Comparison of ENCODE assay signal across 27 cellular contexts in genomic region chr20:59217794-59218193, GRCh38. TPM values are rescaled to one million over a fixed set of nuclear protein-coding genes. Genes with fewer than 3 reads are reported as not detected.
DNase-seq lines count a peak whose midpoint lies in the region; ATAC-seq, FAIRE-seq and TF ChIP-seq lines count a peak whose summit lies in the region.
"Had no signal": no experiment of that assay in that cellular context is flagged by ENCODE, and none has a peak within 500 bp of the region (broad histone marks: within the 10 kb centered on the region; RNA-seq: fewer than 3 reads in every experiment).

No MANE protein-coding gene starts in this region.

- in situ Hi-C loops in HepG2 (cut with HindIII; ENCODE audit: extremely low pct_ligation_motif_present, low pct_unique_long_range_greater_than_20kb) = no loop called here

- no peaks in the 10 kb centered on the region for H4K20me1 ChIP-seq in HepG2 (ENCODE audit: insufficient read depth, low read length)

- peaks cover 63% of the 10 kb centered on the region for H3K36me3 Mint-ChIP-seq in CD4-positive, alpha-beta T cell (ENCODE audit: low read depth)
- peaks cover 40% of the 10 kb centered on the region for H3K36me3 Mint-ChIP-seq in central memory CD8-positive, alpha-beta T cell (ENCODE audit: insufficient read depth)

- BruUV-seq in HepG2 (replicated peaks; lab: Mats Ljungman, UMichigan) = no TSS peak

- DNase-seq in CD4-positive, alpha-beta T cell = no peak
- DNase-seq in central memory CD8-positive, alpha-beta T cell (ENCODE audit: low spot score in 2 of 2) = no peak
- DNase-seq in trophoblast cell (no peak), GDM1 (lab: John Stamatoyannopoulos, UW) (no peak), HepG2 (ENCODE audit: low spot score) (no peak)
- DNase-seq in stimulated activated naive CD4-positive, alpha-beta T cell (lab: John Stamatoyannopoulos, UW) = no peak
- DNase-seq: Caco-2; CD4-positive, CD25-positive, alpha-beta regulatory T cell; DMS 273 treated with DMSO at 0.1 percent for 48 hours; DMS79 treated with DMSO at 0.1 percent for 48 hours; GOT3; HCEC 1CT; KBM-7; MM.1S; NCI-H1048; NCI-H1417 treated with DMSO at 0.1 percent for 48 hours; NCI-H187; NCI-H446 treated with DMSO at 0.1 percent for 48 hours; NCI-H526 treated with DMSO at 0.1 percent for 48 hours; SHP77 treated with DMSO at 0.1 percent for 48 hours had no signal

- POLR2A ChIA-PET in CD4-positive, alpha-beta T cell (lab: Charles Lee) = no interaction called here
- POLR2A ChIA-PET in HEK293 (lab: Yijun Ruan, JAX) (no interaction called here), HepG2 (lab: Yijun Ruan, JAX) (no interaction called here)

- intact Hi-C loops in CD4-positive, alpha-beta T cell (cut with DNase I, micrococcal nuclease) = no loop called here
- intact Hi-C loops in HepG2 (cut with micrococcal nuclease; ENCODE audit: unreplicated experiment) = no loop called here

- FAIRE-seq in HepG2 (lab: Jason Lieb, UNC) = no peak
- FAIRE-seq: GM12891 had no signal

- peaks cover 3% of the 10 kb centered on the region for H3K79me1 ChIP-seq in trophoblast cell (ENCODE audit: low read length)

- H4K12ac ChIP-seq in trophoblast cell (ENCODE audit: low read depth, low read length) = no peak overlapping the region

- H3K9ac ChIP-seq in trophoblast cell (ENCODE audit: low read length) (peak overlapping the region; percentile 55), HepG2 (ENCODE audit: insufficient read depth, low read depth, low read length) (no peak overlapping the region)

- TF ChIP-seq CTCF in CD4-positive, alpha-beta T cell (IDR thresholded peaks at IDR 0.05) = no peak
- TF ChIP-seq CTCF in HEK293 (tag by site-specific recombination; IDR thresholded peaks at IDR 0.05) (no peak), HepG2 (CRISPR knock-in tag; IDR thresholded peaks at IDR 0.05) (no peak)

- no peak for TF ChIP-seq POLR2A in HepG2 (IDR thresholded peaks at IDR 0.05; ENCODE audit: insufficient read depth in 1 of 2, low read depth in 2 of 2, low read length in 2 of 2)

- no peak overlapping the region for H3K4me3 Mint-ChIP-seq in CD4-positive, alpha-beta T cell
- H3K4me3 Mint-ChIP-seq in central memory CD8-positive, alpha-beta T cell = no peak overlapping the region
- H3K4me3 Mint-ChIP-seq: CD4-positive, CD25-positive, alpha-beta regulatory T cell had no signal

- H3K4me1 ChIP-seq in HEK293 (ENCODE audit: control insufficient read depth, insufficient read depth, low read length) (no peaks in the 10 kb centered on the region), trophoblast cell (ENCODE audit: control insufficient read depth in 1 of 2, insufficient read depth in 2 of 2, low read length in 2 of 2) (peaks cover 0 to 3% of the 10 kb centered on the region in 2 experiments), HepG2 (ENCODE audit: insufficient read depth, low read length) (peaks cover 3% of the 10 kb centered on the region; the same call in 1 of the 2 replicates)

- H3K4ac ChIP-seq in trophoblast cell (ENCODE audit: low read depth, low read length) = no peak overlapping the region

- ATAC-seq in CD4-positive, alpha-beta T cell (ENCODE audit: poor library complexity) = no peak
- no peak for ATAC-seq in central memory CD8-positive, alpha-beta T cell (replicated peaks; ENCODE audit: extremely low read depth, poor library complexity, severe bottlenecking)
- no peak for ATAC-seq in HepG2

- H3K18ac ChIP-seq in trophoblast cell (ENCODE audit: low read length) = no peak overlapping the region

- no peaks in the 10 kb centered on the region for H3K79me2 ChIP-seq in trophoblast cell (ENCODE audit: control insufficient read depth, insufficient read depth, low read length, poor library complexity)
- H3K79me2 ChIP-seq in HepG2 (ENCODE audit: insufficient read depth, low read length) = no peaks in the 10 kb centered on the region

- H3K4me3 ChIP-seq in HEK293 (ENCODE audit: low read depth, low read length) (no peak overlapping the region), trophoblast cell (ENCODE audit: low read depth, low read length) (no peak overlapping the region), HepG2 (replicated peaks in 1 of 3; ENCODE audit: insufficient read depth in 1 of 3, low read depth in 2 of 3, low read length in 3 of 3) (no peak overlapping the region)

- no peak overlapping the region for H2AK5ac ChIP-seq in trophoblast cell (ENCODE audit: low read length)

- no peak overlapping the region for H3K27ac ChIP-seq in CD4-positive, alpha-beta T cell (ENCODE audit: low read depth, low read length)
- no peak overlapping the region for H3K27ac ChIP-seq in HEK293 (ENCODE audit: extremely low read depth, low read depth, low read length)
- no peak overlapping the region for H3K27ac ChIP-seq in trophoblast cell (ENCODE audit: low read depth, low read length)
- H3K27ac ChIP-seq in HepG2 (ENCODE audit: extremely low read length, insufficient read depth, low read length) = no peak overlapping the region
- H3K27ac ChIP-seq: HL-60, RWPE1 had no signal

- TF ChIP-seq RAD21 in HepG2 (CRISPR knock-in tag; IDR thresholded peaks at IDR 0.05) = no peak

- H3K27me3 Mint-ChIP-seq in CD4-positive, alpha-beta T cell = no peaks in the 10 kb centered on the region
- H3K27me3 Mint-ChIP-seq in central memory CD8-positive, alpha-beta T cell = no peaks in the 10 kb centered on the region
- H3K27me3 Mint-ChIP-seq: CD4-positive, CD25-positive, alpha-beta regulatory T cell had no signal

- no peak overlapping the region for H2BK5ac ChIP-seq in trophoblast cell (ENCODE audit: low read depth, low read length, poor library complexity)

- no peak overlapping the region for H2BK120ac ChIP-seq in trophoblast cell (ENCODE audit: insufficient read depth, low read length, poor library complexity)

- CTCF ChIA-PET in CD4-positive, alpha-beta T cell (lab: Charles Lee) = no interaction called here
- CTCF ChIA-PET in HEK293 (lab: Yijun Ruan, JAX) = interaction anchor here (0.5 to 0.7 kb wide), 2 partner anchors 114 to 981 kb away, joined by 3 read pairs; no protein-coding TSS in a partner anchor
- CTCF ChIA-PET in HepG2 (lab: Yijun Ruan, JAX; ENCODE audit: low intra/inter-chr PET ratio, low total read pairs) = interaction anchor here (0.9 kb wide), 1 partner anchor 348 kb away, joined by 3 read pairs; no protein-coding TSS in a partner anchor

- H2AFZ ChIP-seq in trophoblast cell (ENCODE audit: insufficient read depth, low read length, poor library complexity) (no peak overlapping the region), HepG2 (ENCODE audit: low read length) (no peak overlapping the region)

- H3K27ac Mint-ChIP-seq in CD4-positive, alpha-beta T cell = peak overlapping the region; percentile 29
- H3K27ac Mint-ChIP-seq in central memory CD8-positive, alpha-beta T cell (ENCODE audit: low read depth) = peak overlapping the region; percentile 35

- H4K8ac ChIP-seq in trophoblast cell (ENCODE audit: low read depth, low read length) = no peak overlapping the region

- no peak overlapping the region for H3K14ac ChIP-seq in trophoblast cell (ENCODE audit: low read length)

- TF ChIP-seq EP300 in HepG2 (IDR thresholded peaks at IDR 0.05; ENCODE audit: low read depth in 2 of 2, low read length in 2 of 2) (no peak), HepG2 (CRISPR knock-in tag; IDR thresholded peaks at IDR 0.05; ENCODE audit: borderline replicate concordance) (no peak)

- H3K36me3 ChIP-seq in HEK293 (ENCODE audit: control insufficient read depth in 2 of 2, insufficient read depth in 1 of 2, low read length in 2 of 2) = no peaks in the 10 kb centered on the region
- H3K36me3 ChIP-seq in trophoblast cell (ENCODE audit: control insufficient read depth in 1 of 2, insufficient read depth in 2 of 2, low read length in 2 of 2) = no peaks in the 10 kb centered on the region
- no peaks in the 10 kb centered on the region for H3K36me3 ChIP-seq in HepG2 (replicated peaks in 1 of 2; ENCODE audit: control insufficient read depth in 1 of 2, insufficient read depth in 2 of 2, low read length in 2 of 2)

- no peak overlapping the region for H3K23ac ChIP-seq in trophoblast cell (ENCODE audit: low read length)

- no CpG with 5 or more reads among the region's 1 CpG for WGBS in trophoblast cell (ENCODE audit: extremely low coverage, insufficient coverage, insufficient read length)
- 0% methylated on average over 1 of the region's 1 CpG for WGBS in HepG2 (ENCODE audit: low lambda C conversion rate)

- H3K4me1 Mint-ChIP-seq in CD4-positive, alpha-beta T cell (ENCODE audit: low read depth) = peaks cover 37% of the 10 kb centered on the region
- peaks cover 10% of the 10 kb centered on the region for H3K4me1 Mint-ChIP-seq in central memory CD8-positive, alpha-beta T cell

- H4K91ac ChIP-seq in trophoblast cell (ENCODE audit: low read depth, low read length) = no peak overlapping the region

- H3K4me2 ChIP-seq in trophoblast cell (ENCODE audit: low read length) (no peak overlapping the region), HepG2 (ENCODE audit: low read depth, low read length) (no peak overlapping the region)

- no peaks in the 10 kb centered on the region for H3K27me3 ChIP-seq in CD4-positive, alpha-beta T cell (ENCODE audit: control insufficient read depth, insufficient read depth, low read length)
- H3K27me3 ChIP-seq in trophoblast cell (ENCODE audit: insufficient read depth, low read length) (peaks cover under 1% of the 10 kb centered on the region), HepG2 (ENCODE audit: control insufficient read depth in 1 of 2, insufficient read depth in 2 of 2, low read length in 2 of 2) (peaks cover 2 to 51% of the 10 kb centered on the region in 2 experiments; a peak in 4 of 5 replicates)

- no peaks in the 10 kb centered on the region for H3K9me3 ChIP-seq in CD4-positive, alpha-beta T cell (ENCODE audit: control insufficient read depth, low read length)
- H3K9me3 ChIP-seq in HEK293 (ENCODE audit: control insufficient read depth, insufficient read depth, low read depth, low read length) (no peaks in the 10 kb centered on the region), trophoblast cell (ENCODE audit: insufficient read depth, low read depth, low read length) (no peaks in the 10 kb centered on the region), HepG2 (ENCODE audit: low read length) (no peaks in the 10 kb centered on the region)
- H3K9me3 ChIP-seq: Caco-2 had no signal

- no peaks in the 10 kb centered on the region for H3K9me3 Mint-ChIP-seq in CD4-positive, alpha-beta T cell
- no peaks in the 10 kb centered on the region for H3K9me3 Mint-ChIP-seq in central memory CD8-positive, alpha-beta T cell
- H3K9me3 Mint-ChIP-seq: CD4-positive, CD25-positive, alpha-beta regulatory T cell had no signal

- no peak overlapping the region for H2BK12ac ChIP-seq in trophoblast cell (ENCODE audit: low read length)

RNA-seq across cellular contexts. Expression of gene ZNF831, which starts 54.2 kb away (rescaled TPM):
- total RNA-seq in CD4-positive, alpha-beta T cell = 10 to 100 TPM; 24.9 to 25.9 TPM
- not detected in 2 replicates for polyA plus RNA-seq in trophoblast cell (2013)
- total RNA-seq in HepG2 (2016; rRNA removed; fragmentation: Illumina TruSeq; extraction: Trizol) = not detected in 2 replicates
- not detected in 2 replicates for total RNA-seq in HepG2 (2016; cell fraction: cytosol; rRNA removed; fragmentation: Illumina TruSeq; extraction: Trizol; ENCODE audit: low read depth)
- not detected in 2 replicates for total RNA-seq in HepG2 (2016; cell fraction: insoluble cytoplasmic fraction; rRNA removed; fragmentation: Illumina TruSeq; extraction: Trizol)
- total RNA-seq in HepG2 (2016; cell fraction: membrane; rRNA removed; fragmentation: Illumina TruSeq; extraction: Trizol) = not detected in 2 replicates
- not detected in 2 replicates for total RNA-seq in HepG2 (2016; cell fraction: nucleus; rRNA removed; fragmentation: Illumina TruSeq; extraction: Trizol)
- not detected in 2 replicates for polyA plus RNA-seq in HepG2 (2011; rRNA removed)
- polyA plus RNA-seq in HepG2 (2011; cell fraction: cytosol; rRNA removed) = not detected in 2 replicates
- polyA plus RNA-seq in HepG2 (2011; cell fraction: nucleus; rRNA removed) = not detected in 2 replicates
- not detected in 2 replicates for polyA plus RNA-seq in HepG2 (2012)
- polyA plus RNA-seq in HepG2 (2016; cell fraction: cytosol; fragmentation: Illumina TruSeq; extraction: Trizol; ENCODE audit: low read depth) = not detected in 2 replicates
- polyA plus RNA-seq in HepG2 (2016; cell fraction: insoluble cytoplasmic fraction; fragmentation: Illumina TruSeq; extraction: Trizol; ENCODE audit: low read depth) = not detected in 2 replicates
- not detected in 2 replicates for polyA plus RNA-seq in HepG2 (2016; cell fraction: membrane; fragmentation: Illumina TruSeq; extraction: Trizol; ENCODE audit: low read depth)
- polyA plus RNA-seq in HepG2 (2016; cell fraction: nucleus; fragmentation: Illumina TruSeq; extraction: Trizol; ENCODE audit: insufficient read depth, low read depth) = not detected in 2 replicates
- polyA minus RNA-seq in HepG2 (2011; rRNA and poly(A)+ RNA removed; ENCODE audit: low replicate concordance) = not detected in 2 replicates
- polyA minus RNA-seq in HepG2 (2011; cell fraction: cytosol; rRNA and poly(A)+ RNA removed) = not detected in 2 replicates
- not detected in 2 replicates for polyA minus RNA-seq in HepG2 (2011; cell fraction: nucleus; rRNA and poly(A)+ RNA removed)
- total RNA-seq: A673, Caco-2, HT-29 had no signal
- polyA plus RNA-seq: BJ had no signal

Comparison
In these comparisons a context has a peak if more than half of its experiments do, and no peak if none do; other contexts are left out.
1. RNA of gene ZNF831, which starts 54.2 kb away (total RNA-seq): 24.9 to 25.9 TPM in CD4-positive, alpha-beta T cell; not detected in HepG2; every median in the first group is over 10 times any median in the second.